1 cellular context compared by ENCODE assay signal in genomic region chr3:195001961-195002861, GRCh38.
TF ChIP-seq lines count a peak whose summit lies in the region.

No MANE protein-coding gene starts in this region.

TF ChIP-seq in HepG2, 621 proteins besides CTCF, POLR2A, EP300 and RAD21 (continued from another document and continues in another):
- TF ChIP-seq, protein P1, sequence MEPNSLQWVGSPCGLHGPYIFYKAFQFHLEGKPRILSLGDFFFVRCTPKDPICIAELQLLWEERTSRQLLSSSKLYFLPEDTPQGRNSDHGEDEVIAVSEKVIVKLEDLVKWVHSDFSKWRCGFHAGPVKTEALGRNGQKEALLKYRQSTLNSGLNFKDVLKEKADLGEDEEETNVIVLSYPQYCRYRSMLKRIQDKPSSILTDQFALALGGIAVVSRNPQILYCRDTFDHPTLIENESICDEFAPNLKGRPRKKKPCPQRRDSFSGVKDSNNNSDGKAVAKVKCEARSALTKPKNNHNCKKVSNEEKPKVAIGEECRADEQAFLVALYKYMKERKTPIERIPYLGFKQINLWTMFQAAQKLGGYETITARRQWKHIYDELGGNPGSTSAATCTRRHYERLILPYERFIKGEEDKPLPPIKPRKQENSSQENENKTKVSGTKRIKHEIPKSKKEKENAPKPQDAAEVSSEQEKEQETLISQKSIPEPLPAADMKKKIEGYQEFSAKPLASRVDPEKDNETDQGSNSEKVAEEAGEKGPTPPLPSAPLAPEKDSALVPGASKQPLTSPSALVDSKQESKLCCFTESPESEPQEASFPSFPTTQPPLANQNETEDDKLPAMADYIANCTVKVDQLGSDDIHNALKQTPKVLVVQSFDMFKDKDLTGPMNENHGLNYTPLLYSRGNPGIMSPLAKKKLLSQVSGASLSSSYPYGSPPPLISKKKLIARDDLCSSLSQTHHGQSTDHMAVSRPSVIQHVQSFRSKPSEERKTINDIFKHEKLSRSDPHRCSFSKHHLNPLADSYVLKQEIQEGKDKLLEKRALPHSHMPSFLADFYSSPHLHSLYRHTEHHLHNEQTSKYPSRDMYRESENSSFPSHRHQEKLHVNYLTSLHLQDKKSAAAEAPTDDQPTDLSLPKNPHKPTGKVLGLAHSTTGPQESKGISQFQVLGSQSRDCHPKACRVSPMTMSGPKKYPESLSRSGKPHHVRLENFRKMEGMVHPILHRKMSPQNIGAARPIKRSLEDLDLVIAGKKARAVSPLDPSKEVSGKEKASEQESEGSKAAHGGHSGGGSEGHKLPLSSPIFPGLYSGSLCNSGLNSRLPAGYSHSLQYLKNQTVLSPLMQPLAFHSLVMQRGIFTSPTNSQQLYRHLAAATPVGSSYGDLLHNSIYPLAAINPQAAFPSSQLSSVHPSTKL (CRISPR knock-in tag; IDR thresholded peaks at IDR 0.05): peak; percentile 50; the same call in 1 of the 2 replicates
- TF ChIP-seq, protein P2, sequence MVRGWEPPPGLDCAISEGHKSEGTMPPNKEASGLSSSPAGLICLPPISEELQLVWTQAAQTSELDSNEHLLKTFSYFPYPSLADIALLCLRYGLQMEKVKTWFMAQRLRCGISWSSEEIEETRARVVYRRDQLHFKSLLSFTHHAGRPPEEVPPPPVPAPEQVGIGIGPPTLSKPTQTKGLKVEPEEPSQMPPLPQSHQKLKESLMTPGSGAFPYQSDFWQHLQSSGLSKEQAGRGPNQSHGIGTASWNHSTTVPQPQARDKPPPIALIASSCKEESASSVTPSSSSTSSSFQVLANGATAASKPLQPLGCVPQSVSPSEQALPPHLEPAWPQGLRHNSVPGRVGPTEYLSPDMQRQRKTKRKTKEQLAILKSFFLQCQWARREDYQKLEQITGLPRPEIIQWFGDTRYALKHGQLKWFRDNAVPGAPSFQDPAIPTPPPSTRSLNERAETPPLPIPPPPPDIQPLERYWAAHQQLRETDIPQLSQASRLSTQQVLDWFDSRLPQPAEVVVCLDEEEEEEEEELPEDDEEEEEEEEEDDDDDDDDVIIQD (CRISPR knock-in tag; IDR thresholded peaks at IDR 0.05; ENCODE audit: low read depth): peak; percentile 69
- peak; percentile 82 for TF ChIP-seq TEAD3 (CRISPR knock-in tag; optimal IDR thresholded peaks at IDR 0.05; ENCODE audit: borderline replicate concordance)
- peak; percentile 77 for TF ChIP-seq SAP130 (CRISPR knock-in tag; IDR thresholded peaks at IDR 0.05; ENCODE audit: low read depth)
- TF ChIP-seq ZNF441 (CRISPR knock-in tag; IDR thresholded peaks at IDR 0.05; ENCODE audit: borderline replicate concordance): 0 out of 2 replicates have a peak, but pooled peaks have one; percentile 44
- TF ChIP-seq YEATS2 (CRISPR knock-in tag; IDR thresholded peaks at IDR 0.05; ENCODE audit: borderline replicate concordance): peak; percentile 51; the same call in 1 of the 2 replicates
- no peak for TF ChIP-seq SNRNP70 (IDR thresholded peaks at IDR 0.05; ENCODE audit: low read depth, low read length)
- TF ChIP-seq PITX1 (CRISPR knock-in tag; IDR thresholded peaks at IDR 0.05): peak; percentile 99
- 0 out of 2 replicates have a peak, but pooled peaks have one; percentile 9 for TF ChIP-seq NFYC (CRISPR knock-in tag; IDR thresholded peaks at IDR 0.05)
- TF ChIP-seq ZNF33A (CRISPR knock-in tag; IDR thresholded peaks at IDR 0.05; ENCODE audit: borderline replicate concordance): no peak
- TF ChIP-seq SOX6 (IDR thresholded peaks at IDR 0.05): no peak
- TF ChIP-seq SOX6 (CRISPR knock-in tag; IDR thresholded peaks at IDR 0.05): peak; percentile 78
- TF ChIP-seq SPEN (CRISPR knock-in tag; IDR thresholded peaks at IDR 0.05; ENCODE audit: low read depth): 0 out of 2 replicates have a peak, but pooled peaks have one; percentile 48
- TF ChIP-seq BCL6 (CRISPR knock-in tag; IDR thresholded peaks at IDR 0.05): peak; percentile 71; the same call in 1 of the 2 replicates
- TF ChIP-seq CEBPG (CRISPR knock-in tag; IDR thresholded peaks at IDR 0.05): 0 out of 2 replicates have a peak, but pooled peaks have one; percentile 12
- TF ChIP-seq TBX3 (IDR thresholded peaks at IDR 0.05; ENCODE audit: borderline replicate concordance): no peak
- peak; percentile 72; the same call in 1 of the 2 replicates for TF ChIP-seq SOX5 (CRISPR knock-in tag; IDR thresholded peaks at IDR 0.05; ENCODE audit: borderline replicate concordance)
- TF ChIP-seq, protein P3, sequence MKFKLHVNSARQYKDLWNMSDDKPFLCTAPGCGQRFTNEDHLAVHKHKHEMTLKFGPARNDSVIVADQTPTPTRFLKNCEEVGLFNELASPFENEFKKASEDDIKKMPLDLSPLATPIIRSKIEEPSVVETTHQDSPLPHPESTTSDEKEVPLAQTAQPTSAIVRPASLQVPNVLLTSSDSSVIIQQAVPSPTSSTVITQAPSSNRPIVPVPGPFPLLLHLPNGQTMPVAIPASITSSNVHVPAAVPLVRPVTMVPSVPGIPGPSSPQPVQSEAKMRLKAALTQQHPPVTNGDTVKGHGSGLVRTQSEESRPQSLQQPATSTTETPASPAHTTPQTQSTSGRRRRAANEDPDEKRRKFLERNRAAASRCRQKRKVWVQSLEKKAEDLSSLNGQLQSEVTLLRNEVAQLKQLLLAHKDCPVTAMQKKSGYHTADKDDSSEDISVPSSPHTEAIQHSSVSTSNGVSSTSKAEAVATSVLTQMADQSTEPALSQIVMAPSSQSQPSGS (CRISPR knock-in tag; IDR thresholded peaks at IDR 0.05): 0 out of 2 replicates have a peak, but pooled peaks have one; percentile 40
- TF ChIP-seq RFXANK (CRISPR knock-in tag; IDR thresholded peaks at IDR 0.05): no peak
- peak; percentile 10; the same call in 1 of the 2 replicates for TF ChIP-seq SP5 (CRISPR knock-in tag; IDR thresholded peaks at IDR 0.05; ENCODE audit: borderline replicate concordance, low read depth)
- no peak for TF ChIP-seq ZNF563 (CRISPR knock-in tag; IDR thresholded peaks at IDR 0.05)
- peak; percentile 28; the same call in 1 of the 2 replicates for TF ChIP-seq HMGXB3 (CRISPR knock-in tag; IDR thresholded peaks at IDR 0.05; ENCODE audit: borderline replicate concordance)
- 0 out of 2 replicates have a peak, but pooled peaks have one; percentile 18 for TF ChIP-seq MAFF (IDR thresholded peaks at IDR 0.05; ENCODE audit: low read depth, low read length)
- peak; percentile 93 for TF ChIP-seq ZSCAN25 (CRISPR knock-in tag; IDR thresholded peaks at IDR 0.05)
- TF ChIP-seq LCORL (IDR thresholded peaks at IDR 0.05): no peak
- peak; percentile 73 for TF ChIP-seq LCORL (CRISPR knock-in tag; IDR thresholded peaks at IDR 0.05)
- TF ChIP-seq ZNF878 (CRISPR knock-in tag; IDR thresholded peaks at IDR 0.05): no peak
- peak; percentile 26 to 31; a peak in 2 of 4 replicates for TF ChIP-seq MAFK (conservative IDR thresholded peaks at IDR 0.05 in 1 of 2, IDR thresholded peaks at IDR 0.05 in 1 of 2; ENCODE audit: low read length in 2 of 2)
- peak; percentile 77 for TF ChIP-seq ZKSCAN1 (IDR thresholded peaks at IDR 0.05; ENCODE audit: low read length)
- TF ChIP-seq, protein P4, sequence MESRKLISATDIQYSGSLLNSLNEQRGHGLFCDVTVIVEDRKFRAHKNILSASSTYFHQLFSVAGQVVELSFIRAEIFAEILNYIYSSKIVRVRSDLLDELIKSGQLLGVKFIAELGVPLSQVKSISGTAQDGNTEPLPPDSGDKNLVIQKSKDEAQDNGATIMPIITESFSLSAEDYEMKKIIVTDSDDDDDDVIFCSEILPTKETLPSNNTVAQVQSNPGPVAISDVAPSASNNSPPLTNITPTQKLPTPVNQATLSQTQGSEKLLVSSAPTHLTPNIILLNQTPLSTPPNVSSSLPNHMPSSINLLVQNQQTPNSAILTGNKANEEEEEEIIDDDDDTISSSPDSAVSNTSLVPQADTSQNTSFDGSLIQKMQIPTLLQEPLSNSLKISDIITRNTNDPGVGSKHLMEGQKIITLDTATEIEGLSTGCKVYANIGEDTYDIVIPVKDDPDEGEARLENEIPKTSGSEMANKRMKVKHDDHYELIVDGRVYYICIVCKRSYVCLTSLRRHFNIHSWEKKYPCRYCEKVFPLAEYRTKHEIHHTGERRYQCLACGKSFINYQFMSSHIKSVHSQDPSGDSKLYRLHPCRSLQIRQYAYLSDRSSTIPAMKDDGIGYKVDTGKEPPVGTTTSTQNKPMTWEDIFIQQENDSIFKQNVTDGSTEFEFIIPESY (CRISPR knock-in tag; IDR thresholded peaks at IDR 0.05): 0 out of 2 replicates have a peak, but pooled peaks have one; percentile 66
- no peak for TF ChIP-seq JUND (CRISPR knock-in tag; IDR thresholded peaks at IDR 0.05)
- TF ChIP-seq RARA (CRISPR knock-in tag; IDR thresholded peaks at IDR 0.05): peak; percentile 48; the same call in 1 of the 2 replicates
- TF ChIP-seq FOXK1 (CRISPR knock-in tag; IDR thresholded peaks at IDR 0.05; ENCODE audit: borderline replicate concordance, low read depth): 0 out of 2 replicates have a peak, but pooled peaks have one; percentile 16
- TF ChIP-seq, protein P5, sequence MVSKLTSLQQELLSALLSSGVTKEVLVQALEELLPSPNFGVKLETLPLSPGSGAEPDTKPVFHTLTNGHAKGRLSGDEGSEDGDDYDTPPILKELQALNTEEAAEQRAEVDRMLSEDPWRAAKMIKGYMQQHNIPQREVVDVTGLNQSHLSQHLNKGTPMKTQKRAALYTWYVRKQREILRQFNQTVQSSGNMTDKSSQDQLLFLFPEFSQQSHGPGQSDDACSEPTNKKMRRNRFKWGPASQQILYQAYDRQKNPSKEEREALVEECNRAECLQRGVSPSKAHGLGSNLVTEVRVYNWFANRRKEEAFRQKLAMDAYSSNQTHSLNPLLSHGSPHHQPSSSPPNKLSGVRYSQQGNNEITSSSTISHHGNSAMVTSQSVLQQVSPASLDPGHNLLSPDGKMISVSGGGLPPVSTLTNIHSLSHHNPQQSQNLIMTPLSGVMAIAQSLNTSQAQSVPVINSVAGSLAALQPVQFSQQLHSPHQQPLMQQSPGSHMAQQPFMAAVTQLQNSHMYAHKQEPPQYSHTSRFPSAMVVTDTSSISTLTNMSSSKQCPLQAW (CRISPR knock-in tag; IDR thresholded peaks at IDR 0.05): peak; percentile 79
- TF ChIP-seq, protein P6, sequence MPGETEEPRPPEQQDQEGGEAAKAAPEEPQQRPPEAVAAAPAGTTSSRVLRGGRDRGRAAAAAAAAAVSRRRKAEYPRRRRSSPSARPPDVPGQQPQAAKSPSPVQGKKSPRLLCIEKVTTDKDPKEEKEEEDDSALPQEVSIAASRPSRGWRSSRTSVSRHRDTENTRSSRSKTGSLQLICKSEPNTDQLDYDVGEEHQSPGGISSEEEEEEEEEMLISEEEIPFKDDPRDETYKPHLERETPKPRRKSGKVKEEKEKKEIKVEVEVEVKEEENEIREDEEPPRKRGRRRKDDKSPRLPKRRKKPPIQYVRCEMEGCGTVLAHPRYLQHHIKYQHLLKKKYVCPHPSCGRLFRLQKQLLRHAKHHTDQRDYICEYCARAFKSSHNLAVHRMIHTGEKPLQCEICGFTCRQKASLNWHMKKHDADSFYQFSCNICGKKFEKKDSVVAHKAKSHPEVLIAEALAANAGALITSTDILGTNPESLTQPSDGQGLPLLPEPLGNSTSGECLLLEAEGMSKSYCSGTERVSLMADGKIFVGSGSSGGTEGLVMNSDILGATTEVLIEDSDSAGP (CRISPR knock-in tag; IDR thresholded peaks at IDR 0.05; ENCODE audit: borderline replicate concordance): peak; percentile 59
- TF ChIP-seq KLF16 (CRISPR knock-in tag; IDR thresholded peaks at IDR 0.05): peak in 1 of 2 experiments; percentile 58; a peak in 1 of 4 replicates
- peak; percentile 69; the same call in 1 of the 2 replicates for TF ChIP-seq ZBTB38 (CRISPR knock-in tag; IDR thresholded peaks at IDR 0.05)
- peak; percentile 65; the same call in 1 of the 2 replicates for TF ChIP-seq RXRB (CRISPR knock-in tag; IDR thresholded peaks at IDR 0.05; ENCODE audit: borderline replicate concordance)
- TF ChIP-seq HDAC1 (CRISPR knock-in tag; IDR thresholded peaks at IDR 0.05): peak; percentile 41; the same call in 1 of the 2 replicates
- peak; percentile 59; the same call in 1 of the 2 replicates for TF ChIP-seq ZNF788 (CRISPR knock-in tag; IDR thresholded peaks at IDR 0.05; ENCODE audit: borderline replicate concordance)
- no peak for TF ChIP-seq CCDC6 (CRISPR knock-in tag; IDR thresholded peaks at IDR 0.05)
- TF ChIP-seq MIXL1 (CRISPR knock-in tag; IDR thresholded peaks at IDR 0.05): 0 out of 2 replicates have a peak, but pooled peaks have one; percentile 33
- TF ChIP-seq, protein P7, sequence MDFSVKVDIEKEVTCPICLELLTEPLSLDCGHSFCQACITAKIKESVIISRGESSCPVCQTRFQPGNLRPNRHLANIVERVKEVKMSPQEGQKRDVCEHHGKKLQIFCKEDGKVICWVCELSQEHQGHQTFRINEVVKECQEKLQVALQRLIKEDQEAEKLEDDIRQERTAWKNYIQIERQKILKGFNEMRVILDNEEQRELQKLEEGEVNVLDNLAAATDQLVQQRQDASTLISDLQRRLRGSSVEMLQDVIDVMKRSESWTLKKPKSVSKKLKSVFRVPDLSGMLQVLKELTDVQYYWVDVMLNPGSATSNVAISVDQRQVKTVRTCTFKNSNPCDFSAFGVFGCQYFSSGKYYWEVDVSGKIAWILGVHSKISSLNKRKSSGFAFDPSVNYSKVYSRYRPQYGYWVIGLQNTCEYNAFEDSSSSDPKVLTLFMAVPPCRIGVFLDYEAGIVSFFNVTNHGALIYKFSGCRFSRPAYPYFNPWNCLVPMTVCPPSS (IDR thresholded peaks at IDR 0.05): no peak
